1 cellular context compared by ENCODE assay signal in the genomic region with DNA sequence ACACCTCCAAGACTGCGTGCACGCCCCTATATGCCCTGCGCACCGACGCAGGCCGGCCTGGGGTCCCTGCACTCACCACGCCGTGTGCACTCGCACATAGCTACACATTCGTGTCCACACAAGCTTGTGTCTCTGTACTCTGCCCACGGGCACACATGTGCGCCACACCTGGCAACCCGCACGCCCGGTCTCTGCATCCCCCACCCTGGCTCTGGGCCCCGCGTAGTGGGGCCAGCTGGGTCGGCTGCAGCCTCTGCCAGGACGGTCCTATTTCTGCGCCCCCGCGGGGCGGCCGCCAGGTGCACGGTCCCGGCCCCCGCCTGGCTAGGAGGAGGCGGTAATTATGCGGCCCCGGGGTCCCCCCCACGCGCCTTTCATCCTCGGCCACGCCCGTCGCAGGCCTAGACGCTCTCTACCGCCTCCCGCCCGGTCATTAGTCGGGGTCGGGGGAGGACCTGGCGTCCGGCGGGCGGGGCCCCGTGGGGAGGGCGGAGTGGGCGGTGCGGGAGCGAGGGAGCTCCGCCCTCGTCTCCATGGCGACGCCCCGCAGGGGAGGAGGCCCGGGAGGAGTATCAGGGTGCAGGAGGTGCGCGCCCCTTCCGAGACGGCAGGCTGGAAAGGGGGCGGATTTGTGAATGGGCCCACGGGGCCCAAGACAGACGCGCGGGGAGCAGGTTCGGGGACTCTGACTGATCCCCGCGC.
TF ChIP-seq lines count a peak whose summit lies in the region.

No MANE protein-coding gene starts in this region.

TF ChIP-seq in A549, 52 proteins besides CTCF, POLR2A, EP300 and RAD21 (continued from another document):
- TF ChIP-seq, protein P1, sequence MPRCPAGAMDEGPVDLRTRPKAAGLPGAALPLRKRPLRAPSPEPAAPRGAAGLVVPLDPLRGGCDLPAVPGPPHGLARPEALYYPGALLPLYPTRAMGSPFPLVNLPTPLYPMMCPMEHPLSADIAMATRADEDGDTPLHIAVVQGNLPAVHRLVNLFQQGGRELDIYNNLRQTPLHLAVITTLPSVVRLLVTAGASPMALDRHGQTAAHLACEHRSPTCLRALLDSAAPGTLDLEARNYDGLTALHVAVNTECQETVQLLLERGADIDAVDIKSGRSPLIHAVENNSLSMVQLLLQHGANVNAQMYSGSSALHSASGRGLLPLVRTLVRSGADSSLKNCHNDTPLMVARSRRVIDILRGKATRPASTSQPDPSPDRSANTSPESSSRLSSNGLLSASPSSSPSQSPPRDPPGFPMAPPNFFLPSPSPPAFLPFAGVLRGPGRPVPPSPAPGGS (IDR thresholded peaks at IDR 0.05): 0 out of 3 replicates have a peak, but pooled peaks have one; percentile 3
- TF ChIP-seq JUN (IDR thresholded peaks at IDR 0.05) (peak in 1 of 2 experiments; percentile 74; a peak in 1 of 5 replicates), ZC3H11A (IDR thresholded peaks at IDR 0.05) (no peak), CBX2 (IDR thresholded peaks at IDR 0.05; ENCODE audit: borderline replicate concordance, low read depth) (no peak), HOXB13 (CRISPR knock-in tag; IDR thresholded peaks at IDR 0.05; ENCODE audit: low read depth) (no peak), RNF2 (IDR thresholded peaks at IDR 0.05; ENCODE audit: borderline replicate concordance, low read depth) (no peak), MAFK (IDR thresholded peaks at IDR 0.05; ENCODE audit: partially characterized antibody) (no peak), TFCP2L1 (CRISPR knock-in tag; IDR thresholded peaks at IDR 0.05) (no peak), KDM1A (IDR thresholded peaks at IDR 0.05; ENCODE audit: low read depth) (no peak), EHMT2 (IDR thresholded peaks at IDR 0.05; ENCODE audit: low read depth) (no peak)
- TF ChIP-seq, protein P2, sequence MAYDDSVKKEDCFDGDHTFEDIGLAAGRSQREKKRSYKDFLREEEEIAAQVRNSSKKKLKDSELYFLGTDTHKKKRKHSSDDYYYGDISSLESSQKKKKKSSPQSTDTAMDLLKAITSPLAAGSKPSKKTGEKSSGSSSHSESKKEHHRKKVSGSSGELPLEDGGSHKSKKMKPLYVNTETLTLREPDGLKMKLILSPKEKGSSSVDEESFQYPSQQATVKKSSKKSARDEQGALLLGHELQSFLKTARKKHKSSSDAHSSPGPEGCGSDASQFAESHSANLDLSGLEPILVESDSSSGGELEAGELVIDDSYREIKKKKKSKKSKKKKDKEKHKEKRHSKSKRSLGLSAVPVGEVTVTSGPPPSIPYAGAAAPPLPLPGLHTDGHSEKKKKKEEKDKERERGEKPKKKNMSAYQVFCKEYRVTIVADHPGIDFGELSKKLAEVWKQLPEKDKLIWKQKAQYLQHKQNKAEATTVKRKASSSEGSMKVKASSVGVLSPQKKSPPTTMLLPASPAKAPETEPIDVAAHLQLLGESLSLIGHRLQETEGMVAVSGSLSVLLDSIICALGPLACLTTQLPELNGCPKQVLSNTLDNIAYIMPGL (CRISPR knock-in tag; IDR thresholded peaks at IDR 0.05; ENCODE audit: borderline replicate concordance): no peak
